Comparison of ENCODE assay signal across 8 cellular contexts in genomic region chr4:76504613-76505465, GRCh38.
DNase-seq lines count a peak whose midpoint lies in the region; ATAC-seq and TF ChIP-seq lines count a peak whose summit lies in the region.

No MANE protein-coding gene starts in this region.

- peak; percentile 49 for TF ChIP-seq CTCF in AG09309 (IDR thresholded peaks at IDR 0.05; ENCODE audit: control insufficient read depth, insufficient read depth, low read depth, low read length, missing control alignments)
- peak; percentile 49 for TF ChIP-seq CTCF in GM12872 (IDR thresholded peaks at IDR 0.05; ENCODE audit: insufficient read depth, low read depth, low read length)
- TF ChIP-seq CTCF in brain (conservative IDR thresholded peaks at IDR 0.05), result peak; percentile 73 to 82

- ATAC-seq in HG02885 (IDR thresholded peaks at IDR 0.05; ENCODE audit: poor library complexity, unreplicated experiment), result no peak

- peaks cover 3% of the 10 kb centered on the region for H3K27me3 Mint-ChIP-seq in brain

- peak; percentile 25 for DNase-seq in AG09309 (ENCODE audit: low read depth)
- DNase-seq in NCI-H2171 (lab: John Stamatoyannopoulos, UW), result peak; percentile 4
- DNase-seq in left kidney (ENCODE audit: low read depth, low spot score), result peak; percentile 73
- DNase-seq in activated effector memory CD4-positive, alpha-beta T cell treated with anti-CD3 and anti-CD28 coated beads, Interleukin-2, amount 50 U/mL, for 16 hours, result no peak
- no peak for DNase-seq in stimulated activated CD4-positive, alpha-beta T cell treated with anti-CD3 and anti-CD28 coated beads, Interleukin-4, amount 100 ng/mL, for 4 hours

- H3K36me3 Mint-ChIP-seq in brain, result peaks cover 5% of the 10 kb centered on the region

- H3K4me3 ChIP-seq in AG09309 (ENCODE audit: control insufficient read depth, low read depth, low read length), result no peak overlapping the region

- H3K27ac Mint-ChIP-seq in brain, result peak overlapping the region in 1 of 5 experiments; percentile 1

- H3K4me1 Mint-ChIP-seq in brain, result no peaks in the 10 kb centered on the region

- no peak overlapping the region for H3K4me3 Mint-ChIP-seq in brain

- peaks cover 0 to 24% (median 8%) of the 10 kb centered on the region in 5 experiments for H3K9me3 Mint-ChIP-seq in brain

Comparison
In these comparisons a context has a peak if more than half of its experiments do, and no peak if none do; other contexts are left out.
1. DNase-seq: peak in AG09309 (single experiment), NCI-H2171 (single experiment) and left kidney (single experiment); none in activated effector memory CD4-positive, alpha-beta T cell treated with anti-CD3 and anti-CD28 coated beads, Interleukin-2, amount 50 U/mL, for 16 hours (single experiment) and stimulated activated CD4-positive, alpha-beta T cell treated with anti-CD3 and anti-CD28 coated beads, Interleukin-4, amount 100 ng/mL, for 4 hours (0 of 2).
2. Peak in every context shown above with its lines, with median percentiles within 50 percentile points of each other: CTCF ChIP-seq.